In the genomic region with DNA sequence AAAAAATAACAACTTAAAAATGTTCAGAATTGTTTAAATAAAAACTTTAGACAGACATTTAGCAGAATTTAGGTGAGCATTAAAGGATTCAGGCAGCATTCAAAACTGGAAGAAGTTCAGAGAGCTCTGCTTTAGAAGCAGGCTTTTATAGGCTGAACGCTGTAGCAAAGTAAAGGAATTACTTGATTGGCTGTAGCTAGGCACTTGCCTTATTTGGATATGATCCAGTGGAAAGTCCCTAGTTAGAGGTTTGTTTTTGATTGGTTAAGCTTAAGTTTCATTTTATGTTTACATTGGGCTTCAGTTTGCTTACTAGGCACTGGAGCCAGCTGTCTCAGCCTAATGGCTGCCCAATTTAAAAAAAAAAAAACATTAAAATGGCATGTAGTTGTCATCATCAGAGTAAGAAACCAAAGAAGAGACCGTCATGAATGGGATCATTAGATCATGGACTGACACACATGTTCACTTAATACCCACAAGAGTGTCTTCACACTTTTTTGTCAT, we compare ENCODE assay signal across 1 cellular context.
TF ChIP-seq lines count a peak whose summit lies in the region.

No MANE protein-coding gene starts in this region.

TF ChIP-seq in GM12878, 131 proteins besides CTCF, POLR2A, EP300 and RAD21 (continued from another document and continues in another):
- TF ChIP-seq ATF2 (IDR thresholded peaks at IDR 0.05; ENCODE audit: low read length) (no peak), SMARCA5 (IDR thresholded peaks at IDR 0.05) (no peak), FOXM1 (IDR thresholded peaks at IDR 0.05; ENCODE audit: low read depth, low read length) (0 out of 2 replicates have a peak, but pooled peaks have one; percentile 26), HDAC6 (IDR thresholded peaks at IDR 0.05; ENCODE audit: unreplicated experiment) (no peak), NRF1 (conservative IDR thresholded peaks at IDR 0.05; ENCODE audit: low read depth, low read length) (no peak), RELB (IDR thresholded peaks at IDR 0.05; ENCODE audit: low read depth) (peak; percentile 84), POU2F2 (IDR thresholded peaks at IDR 0.05; ENCODE audit: borderline replicate concordance, low read depth, low read length) (0 out of 3 replicates have a peak, but pooled peaks have one; percentile 19), CEBPB (IDR thresholded peaks at IDR 0.05; ENCODE audit: borderline replicate concordance in 1 of 2, low read depth in 2 of 2, low read length in 2 of 2) (no peak), EGR1 (IDR thresholded peaks at IDR 0.05; ENCODE audit: borderline replicate concordance in 1 of 2, low read depth in 2 of 2, low read length in 2 of 2) (no peak), RUNX3 (IDR thresholded peaks at IDR 0.05; ENCODE audit: low read length) (0 out of 2 replicates have a peak, but pooled peaks have one; percentile 13), RAD51 (IDR thresholded peaks at IDR 0.05) (0 out of 2 replicates have a peak, but pooled peaks have one; percentile 3), BRCA1 (IDR thresholded peaks at IDR 0.05; ENCODE audit: low read depth, low read length) (no peak), TAF1 (IDR thresholded peaks at IDR 0.05; ENCODE audit: borderline replicate concordance, low read depth, low read length) (no peak), KAT2A (conservative IDR thresholded peaks at IDR 0.05; ENCODE audit: control insufficient read depth, low read depth, low read length) (no peak), BMI1 (IDR thresholded peaks at IDR 0.05; ENCODE audit: borderline replicate concordance) (no peak), SUPT20H (IDR thresholded peaks at IDR 0.05; ENCODE audit: borderline replicate concordance, control insufficient read depth, low read depth, low read length) (no peak), STAT1 (conservative IDR thresholded peaks at IDR 0.05) (no peak), KLF5 (IDR thresholded peaks at IDR 0.05; ENCODE audit: partially characterized antibody) (no peak), BCLAF1 (IDR thresholded peaks at IDR 0.05) (no peak), RCOR1 (conservative IDR thresholded peaks at IDR 0.05; ENCODE audit: low read depth, low read length) (no peak), ZBTB40 (IDR thresholded peaks at IDR 0.05; ENCODE audit: borderline replicate concordance) (no peak), MTA2 (IDR thresholded peaks at IDR 0.05; ENCODE audit: low read depth) (no peak), ZNF24 (IDR thresholded peaks at IDR 0.05) (no peak), MTA3 (IDR thresholded peaks at IDR 0.05; ENCODE audit: borderline replicate concordance, low read length) (no peak), KDM1A (IDR thresholded peaks at IDR 0.05; ENCODE audit: borderline replicate concordance) (no peak), SREBF2 (IDR thresholded peaks at IDR 0.05; ENCODE audit: low read length) (no peak), NFIC (IDR thresholded peaks at IDR 0.05; ENCODE audit: low read depth, low read length) (no peak), IKZF2 (IDR thresholded peaks at IDR 0.05) (no peak), YBX1 (IDR thresholded peaks at IDR 0.05) (no peak), CREB1 (IDR thresholded peaks at IDR 0.05; ENCODE audit: low read depth) (peak; percentile 64), BACH1 (IDR thresholded peaks at IDR 0.05; ENCODE audit: borderline replicate concordance) (no peak), HDGF (IDR thresholded peaks at IDR 0.05) (no peak), HDAC2 (IDR thresholded peaks at IDR 0.05) (no peak), NR2C1 (IDR thresholded peaks at IDR 0.05) (no peak), SRF (IDR thresholded peaks at IDR 0.05; ENCODE audit: low read depth in 2 of 2, low read length in 2 of 2) (peak; percentile 53 to 96; a peak in 3 of 4 replicates), ETV6 (conservative IDR thresholded peaks at IDR 0.05 in 1 of 2, IDR thresholded peaks at IDR 0.05 in 1 of 2; ENCODE audit: borderline replicate concordance in 1 of 2, low read depth in 1 of 2) (no peak), JUND (IDR thresholded peaks at IDR 0.05; ENCODE audit: low read depth, low read length) (no peak), BCL11A (IDR thresholded peaks at IDR 0.05; ENCODE audit: low read depth, low read length) (no peak), NBN (IDR thresholded peaks at IDR 0.05) (no peak), POLR2AphosphoS5 (IDR thresholded peaks at IDR 0.05; ENCODE audit: low read length) (peak; percentile 86), TBL1XR1 (IDR thresholded peaks at IDR 0.05; ENCODE audit: low read depth, low read length) (no peak), NKRF (conservative IDR thresholded peaks at IDR 0.05) (no peak)
- TF ChIP-seq, protein P1, sequence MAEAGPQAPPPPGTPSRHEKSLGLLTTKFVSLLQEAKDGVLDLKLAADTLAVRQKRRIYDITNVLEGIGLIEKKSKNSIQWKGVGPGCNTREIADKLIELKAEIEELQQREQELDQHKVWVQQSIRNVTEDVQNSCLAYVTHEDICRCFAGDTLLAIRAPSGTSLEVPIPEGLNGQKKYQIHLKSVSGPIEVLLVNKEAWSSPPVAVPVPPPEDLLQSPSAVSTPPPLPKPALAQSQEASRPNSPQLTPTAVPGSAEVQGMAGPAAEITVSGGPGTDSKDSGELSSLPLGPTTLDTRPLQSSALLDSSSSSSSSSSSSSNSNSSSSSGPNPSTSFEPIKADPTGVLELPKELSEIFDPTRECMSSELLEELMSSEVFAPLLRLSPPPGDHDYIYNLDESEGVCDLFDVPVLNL (IDR thresholded peaks at IDR 0.05; ENCODE audit: low read depth, low read length) = no peak
- TF ChIP-seq, protein P2, sequence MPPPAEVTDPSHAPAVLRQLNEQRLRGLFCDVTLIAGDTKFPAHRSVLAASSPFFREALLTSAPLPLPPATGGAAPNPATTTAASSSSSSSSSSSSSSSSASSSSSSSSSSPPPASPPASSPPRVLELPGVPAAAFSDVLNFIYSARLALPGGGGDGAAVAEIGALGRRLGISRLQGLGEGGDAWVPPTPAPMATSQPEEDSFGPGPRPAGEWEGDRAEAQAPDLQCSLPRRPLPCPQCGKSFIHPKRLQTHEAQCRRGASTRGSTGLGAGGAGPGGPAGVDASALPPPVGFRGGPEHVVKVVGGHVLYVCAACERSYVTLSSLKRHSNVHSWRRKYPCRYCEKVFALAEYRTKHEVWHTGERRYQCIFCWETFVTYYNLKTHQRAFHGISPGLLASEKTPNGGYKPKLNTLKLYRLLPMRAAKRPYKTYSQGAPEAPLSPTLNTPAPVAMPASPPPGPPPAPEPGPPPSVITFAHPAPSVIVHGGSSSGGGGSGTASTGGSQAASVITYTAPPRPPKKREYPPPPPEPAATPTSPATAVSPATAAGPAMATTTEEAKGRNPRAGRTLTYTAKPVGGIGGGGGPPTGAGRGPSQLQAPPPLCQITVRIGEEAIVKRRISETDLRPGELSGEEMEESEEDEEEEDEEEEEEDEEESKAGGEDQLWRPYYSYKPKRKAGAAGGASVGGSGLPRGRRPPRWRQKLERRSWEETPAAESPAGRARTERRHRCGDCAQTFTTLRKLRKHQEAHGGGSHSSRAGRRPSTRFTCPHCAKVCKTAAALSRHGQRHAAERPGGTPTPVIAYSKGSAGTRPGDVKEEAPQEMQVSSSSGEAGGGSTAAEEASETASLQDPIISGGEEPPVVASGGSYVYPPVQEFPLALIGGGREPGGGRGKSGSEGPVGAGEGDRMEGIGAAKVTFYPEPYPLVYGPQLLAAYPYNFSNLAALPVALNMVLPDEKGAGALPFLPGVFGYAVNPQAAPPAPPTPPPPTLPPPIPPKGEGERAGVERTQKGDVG (CRISPR knock-in tag; IDR thresholded peaks at IDR 0.05) = no peak
- TF ChIP-seq, protein P3, sequence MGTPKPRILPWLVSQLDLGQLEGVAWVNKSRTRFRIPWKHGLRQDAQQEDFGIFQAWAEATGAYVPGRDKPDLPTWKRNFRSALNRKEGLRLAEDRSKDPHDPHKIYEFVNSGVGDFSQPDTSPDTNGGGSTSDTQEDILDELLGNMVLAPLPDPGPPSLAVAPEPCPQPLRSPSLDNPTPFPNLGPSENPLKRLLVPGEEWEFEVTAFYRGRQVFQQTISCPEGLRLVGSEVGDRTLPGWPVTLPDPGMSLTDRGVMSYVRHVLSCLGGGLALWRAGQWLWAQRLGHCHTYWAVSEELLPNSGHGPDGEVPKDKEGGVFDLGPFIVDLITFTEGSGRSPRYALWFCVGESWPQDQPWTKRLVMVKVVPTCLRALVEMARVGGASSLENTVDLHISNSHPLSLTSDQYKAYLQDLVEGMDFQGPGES (IDR thresholded peaks at IDR 0.05) = no peak
